In the genomic region with DNA sequence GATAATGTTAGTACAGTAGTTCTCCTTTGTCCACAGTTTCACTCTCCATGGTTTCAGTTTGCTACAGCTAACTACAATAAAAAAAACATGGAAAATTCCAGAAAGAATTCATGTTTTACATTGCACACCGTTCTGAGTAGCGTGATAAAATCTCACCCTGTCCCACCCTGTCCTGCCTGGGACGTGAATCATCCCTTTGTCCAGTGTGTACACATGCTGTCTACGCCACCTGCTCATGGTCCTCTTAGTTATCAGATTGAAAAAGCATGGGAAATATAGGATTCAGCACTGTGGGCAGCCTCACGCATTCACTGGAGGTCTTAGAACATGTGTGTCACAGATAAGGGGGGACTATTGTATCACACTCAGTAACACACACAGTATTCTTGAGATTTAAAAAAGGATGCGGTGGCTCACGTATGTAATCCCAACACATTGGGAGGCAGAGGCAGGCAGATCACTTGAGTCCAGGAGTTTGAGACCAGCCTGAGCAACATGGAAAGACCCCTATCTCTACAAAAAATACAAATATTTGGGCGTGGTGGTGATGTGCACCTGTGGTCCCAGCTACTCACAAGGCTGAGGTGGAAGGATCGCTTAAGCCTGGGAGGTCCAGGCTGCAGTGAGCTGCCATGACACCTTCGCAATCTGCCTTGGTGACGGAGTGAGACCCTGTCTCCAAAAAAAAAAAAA, we compare ENCODE assay signal across 15 cellular contexts. TPM values are rescaled to one million over a fixed set of nuclear protein-coding genes. Genes with fewer than 3 reads are reported as not detected.
DNase-seq lines count a peak whose midpoint lies in the region; ATAC-seq and TF ChIP-seq lines count a peak whose summit lies in the region.
"Had no signal": no experiment of that assay in that cellular context is flagged by ENCODE, and none has a peak within 500 bp of the region (broad histone marks: within the 10 kb centered on the region; RNA-seq: fewer than 3 reads in every experiment).

No MANE protein-coding gene starts in this region.

- WGBS in SK-N-SH (ENCODE audit: low lambda C conversion rate): 82% methylated on average over 11 of the region's 11 CpGs
- 73% methylated on average over 11 of the region's 11 CpGs for WGBS in smooth muscle cell (ENCODE audit: low lambda C conversion rate)

- H3K9ac ChIP-seq in SK-N-SH (no peak overlapping the region; the same call in 1 of the 2 replicates), smooth muscle cell (ENCODE audit: low read depth) (peak overlapping the region; percentile 23)

- no peaks in the 10 kb centered on the region for H4K20me1 ChIP-seq in SK-N-SH (ENCODE audit: insufficient read depth)
- no peaks in the 10 kb centered on the region for H4K20me1 ChIP-seq in smooth muscle cell (ENCODE audit: low read depth)

- POLR2A ChIA-PET in SK-N-SH (lab: Yijun Ruan, JAX): no interaction called here

- H3F3A ChIP-seq in SK-N-SH (replicated peaks; ENCODE audit: insufficient read depth) (peaks cover under 1% of the 10 kb centered on the region), smooth muscle cell (ENCODE audit: low read depth) (peaks cover 3% of the 10 kb centered on the region)

- H3K9me3 Mint-ChIP-seq in glutamatergic neuron (ENCODE audit: unreplicated experiment): no peaks in the 10 kb centered on the region

- no peaks in the 10 kb centered on the region for H3K27me3 ChIP-seq in SK-N-SH (ENCODE audit: insufficient read depth)
- no peaks in the 10 kb centered on the region for H3K27me3 ChIP-seq in foreskin keratinocyte
- H3K27me3 ChIP-seq in smooth muscle cell (ENCODE audit: low read depth): no peaks in the 10 kb centered on the region
- H3K27me3 ChIP-seq in brain microvascular endothelial cell (replicated peaks): no peaks in the 10 kb centered on the region
- H3K27me3 ChIP-seq: upper lobe of right lung had no signal

- TF ChIP-seq CTCF in SK-N-SH (IDR thresholded peaks at IDR 0.05) (no peak), foreskin keratinocyte (conservative IDR thresholded peaks at IDR 0.05) (no peak), smooth muscle cell (IDR thresholded peaks at IDR 0.05; ENCODE audit: borderline replicate concordance, insufficient read depth, poor library complexity, severe bottlenecking) (no peak), brain microvascular endothelial cell (IDR thresholded peaks at IDR 0.05; ENCODE audit: low read depth, low read length, missing control alignments) (no peak), glutamatergic neuron (IDR thresholded peaks at IDR 0.05; ENCODE audit: partially characterized antibody, unreplicated experiment) (no peak)

- H3K9me3 ChIP-seq in SK-N-SH (no peaks in the 10 kb centered on the region), smooth muscle cell (replicated peaks; ENCODE audit: low read depth) (no peaks in the 10 kb centered on the region)
- H3K9me3 ChIP-seq: upper lobe of right lung had no signal

- H3K27ac ChIP-seq in SK-N-SH (ENCODE audit: low read depth in 2 of 2, low read length in 1 of 2): no peak overlapping the region
- H3K27ac ChIP-seq in foreskin keratinocyte: peak overlapping the region; percentile 63
- H3K27ac ChIP-seq in smooth muscle cell (ENCODE audit: low read depth): peak overlapping the region; percentile 86
- no peak overlapping the region for H3K27ac ChIP-seq in brain microvascular endothelial cell
- H3K27ac ChIP-seq: upper lobe of right lung had no signal

- H3K4me2 ChIP-seq in SK-N-SH (no peak overlapping the region; the same call in 1 of the 2 replicates), smooth muscle cell (peak overlapping the region; percentile 53)

- no peak for TF ChIP-seq RAD21 in SK-N-SH (IDR thresholded peaks at IDR 0.05; ENCODE audit: low read length)

- H2AFZ ChIP-seq in SK-N-SH (ENCODE audit: low read depth) (no peak overlapping the region; the same call in 1 of the 2 replicates), smooth muscle cell (ENCODE audit: low read depth) (no peak overlapping the region)

- H3K4me3 Mint-ChIP-seq in glutamatergic neuron (ENCODE audit: unreplicated experiment): no peak overlapping the region

- in situ Hi-C loops in brain microvascular endothelial cell (cut with HindIII; ENCODE audit: low pct_ligation_motif_present, low sequenced_read_pairs): loop anchor here (25.0 kb wide), 1 partner anchor 163 kb away; no protein-coding TSS in a partner anchor

- H3K79me2 ChIP-seq in SK-N-SH (ENCODE audit: insufficient read depth) (no peaks in the 10 kb centered on the region), smooth muscle cell (ENCODE audit: low read depth) (no peaks in the 10 kb centered on the region)

- H3K36me3 Mint-ChIP-seq in glutamatergic neuron (ENCODE audit: unreplicated experiment): no peaks in the 10 kb centered on the region

- no peaks in the 10 kb centered on the region for H3K9me2 ChIP-seq in SK-N-SH

- CTCF ChIA-PET in SK-N-SH (lab: Yijun Ruan, JAX): interaction anchor here (1.0 to 2.0 kb wide), 4 partner anchors 8 to 178 kb away, joined by 3 to 6 read pairs (median 6); no protein-coding TSS in a partner anchor

- H3K4me3 ChIP-seq in SK-N-SH (ENCODE audit: low read depth in 2 of 2, low read length in 1 of 2) (no peak overlapping the region), smooth muscle cell (no peak overlapping the region), brain microvascular endothelial cell (ENCODE audit: low read depth, low read length) (no peak overlapping the region)
- H3K4me3 ChIP-seq: upper lobe of right lung had no signal

- H3K36me3 ChIP-seq in SK-N-SH (replicated peaks in 1 of 2; ENCODE audit: control insufficient read depth in 1 of 2, insufficient read depth in 2 of 2, low read length in 1 of 2) (no peaks in the 10 kb centered on the region), smooth muscle cell (ENCODE audit: low read depth) (no peaks in the 10 kb centered on the region), brain microvascular endothelial cell (replicated peaks) (no peaks in the 10 kb centered on the region)
- H3K36me3 ChIP-seq: upper lobe of right lung had no signal

- ATAC-seq in foreskin keratinocyte: peak; percentile 75
- ATAC-seq: HCT116 had no signal

- H3K4me1 ChIP-seq in SK-N-SH (ENCODE audit: control insufficient read depth in 1 of 2, insufficient read depth in 2 of 2, low read depth in 1 of 2, low read length in 1 of 2): peaks cover 0 to 9% of the 10 kb centered on the region in 2 experiments; a peak in 2 of 4 replicates
- peaks cover 35% of the 10 kb centered on the region for H3K4me1 ChIP-seq in foreskin keratinocyte
- H3K4me1 ChIP-seq in smooth muscle cell (ENCODE audit: low read depth): no peaks in the 10 kb centered on the region
- H3K4me1 ChIP-seq: upper lobe of right lung had no signal

- H3K27ac Mint-ChIP-seq in glutamatergic neuron (ENCODE audit: unreplicated experiment): no peak overlapping the region

- no peak for TF ChIP-seq EP300 in SK-N-SH (IDR thresholded peaks at IDR 0.05; ENCODE audit: borderline replicate concordance in 1 of 2, low read depth in 1 of 2, low read length in 1 of 2)

- DNase-seq in LHCN-M2 (ENCODE audit: low read depth) (peak; percentile 58), SK-N-SH (no peak), foreskin keratinocyte (peak in 1 of 2 donors; percentile 84), smooth muscle cell (lab: John Stamatoyannopoulos, UW; ENCODE audit: unreplicated experiment) (no peak), NCI-H446 (lab: John Stamatoyannopoulos, UW) (no peak), brain microvascular endothelial cell (no peak), glutamatergic neuron (no peak), NCI-H1417 (lab: John Stamatoyannopoulos, UW) (no peak)
- DNase-seq: activated CD8-positive, alpha-beta memory T cell treated with anti-CD3 and anti-CD28 coated beads, Interleukin-2, amount 50 U/mL, for 4 hours; activated naive CD4-positive, alpha-beta T cell treated with anti-CD3 and anti-CD28 coated beads, Interleukin-2, amount 50 U/mL, for 16 hours; kidney; stimulated activated CD4-positive, alpha-beta T cell treated with anti-CD3 and anti-CD28 coated beads, Interleukin-2, amount 100 ng/mL, for 24 hours; SW 1271; upper lobe of right lung had no signal

- H3K4me1 Mint-ChIP-seq in glutamatergic neuron (ENCODE audit: low read depth, unreplicated experiment): no peaks in the 10 kb centered on the region

- H3K27me3 Mint-ChIP-seq in glutamatergic neuron (ENCODE audit: unreplicated experiment): peaks cover 2% of the 10 kb centered on the region

TF ChIP-seq in SK-N-SH, 30 proteins besides CTCF, POLR2A, EP300 and RAD21:
- peak; percentile 12; the same call in 1 of the 2 replicates for TF ChIP-seq TCF12 (IDR thresholded peaks at IDR 0.05)
- TF ChIP-seq, protein P1, sequence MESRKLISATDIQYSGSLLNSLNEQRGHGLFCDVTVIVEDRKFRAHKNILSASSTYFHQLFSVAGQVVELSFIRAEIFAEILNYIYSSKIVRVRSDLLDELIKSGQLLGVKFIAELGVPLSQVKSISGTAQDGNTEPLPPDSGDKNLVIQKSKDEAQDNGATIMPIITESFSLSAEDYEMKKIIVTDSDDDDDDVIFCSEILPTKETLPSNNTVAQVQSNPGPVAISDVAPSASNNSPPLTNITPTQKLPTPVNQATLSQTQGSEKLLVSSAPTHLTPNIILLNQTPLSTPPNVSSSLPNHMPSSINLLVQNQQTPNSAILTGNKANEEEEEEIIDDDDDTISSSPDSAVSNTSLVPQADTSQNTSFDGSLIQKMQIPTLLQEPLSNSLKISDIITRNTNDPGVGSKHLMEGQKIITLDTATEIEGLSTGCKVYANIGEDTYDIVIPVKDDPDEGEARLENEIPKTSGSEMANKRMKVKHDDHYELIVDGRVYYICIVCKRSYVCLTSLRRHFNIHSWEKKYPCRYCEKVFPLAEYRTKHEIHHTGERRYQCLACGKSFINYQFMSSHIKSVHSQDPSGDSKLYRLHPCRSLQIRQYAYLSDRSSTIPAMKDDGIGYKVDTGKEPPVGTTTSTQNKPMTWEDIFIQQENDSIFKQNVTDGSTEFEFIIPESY (IDR thresholded peaks at IDR 0.05; ENCODE audit: borderline replicate concordance, low read depth): no peak

RNA-seq across cellular contexts. Expression of a gene that starts 8.7 kb away (rescaled TPM):
- total RNA-seq in LHCN-M2 (2014; rRNA removed) (46.1 and 47.5 TPM in 2 replicates), foreskin keratinocyte (399 and 593 TPM in 2 replicates), smooth muscle cell (106 and 145 TPM in 2 replicates), glutamatergic neuron (ENCODE audit: unreplicated experiment) (75.4 TPM)
- 106 TPM for polyA plus RNA-seq in LHCN-M2 (2012)
- polyA plus RNA-seq in SK-N-SH (2012; rRNA removed) (115 and 127 TPM in 2 replicates), foreskin keratinocyte (317 and 485 TPM in 2 replicates), smooth muscle cell (52.7 and 85.9 TPM in 2 replicates)
- polyA plus RNA-seq in SK-N-SH (2012; cell fraction: cytosol; rRNA removed): 44.1 and 52.4 TPM in 2 replicates
- 397 and 536 TPM in 2 replicates for polyA plus RNA-seq in SK-N-SH (2012; cell fraction: nucleus; rRNA removed)

Comparison
In these comparisons a context has a peak if more than half of its experiments do, and no peak if none do; other contexts are left out.
1. H3K27ac ChIP-seq: peak in foreskin keratinocyte (single experiment) and smooth muscle cell (single experiment); none in SK-N-SH (0 of 2) and brain microvascular endothelial cell (single experiment).